4 cellular contexts compared by ENCODE assay signal in the genomic region with DNA sequence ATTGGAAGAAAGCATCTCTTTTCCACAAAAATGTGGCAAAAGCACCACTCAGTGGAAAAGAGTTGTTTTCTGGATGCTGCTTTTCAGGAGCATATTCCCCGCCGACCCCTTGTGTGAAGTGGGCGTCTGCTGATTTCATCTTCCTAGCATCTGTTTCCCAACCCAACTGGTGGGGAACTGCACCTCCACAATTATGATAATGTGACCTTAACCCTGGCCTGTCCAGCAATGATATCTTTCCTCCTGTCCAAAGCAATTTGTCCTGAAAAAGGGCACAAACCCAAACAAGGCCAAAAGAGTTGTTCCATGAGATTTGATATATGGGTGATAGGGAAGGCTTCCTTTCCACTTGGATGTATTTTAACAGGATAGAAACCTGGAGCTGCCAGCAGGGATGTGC. TPM values are rescaled to one million over a fixed set of nuclear protein-coding genes. Genes with fewer than 3 reads are reported as not detected.
"Had no signal": no experiment of that assay in that cellular context is flagged by ENCODE, and none has a peak within 500 bp of the region (broad histone marks: within the 10 kb centered on the region; RNA-seq: fewer than 3 reads in every experiment).

No MANE protein-coding gene starts in this region.

- DNase-seq: GDM1, GF-D8 had no signal

- H3K4me3 ChIP-seq: GM12878 had no signal

RNA-seq across cellular contexts. Expression of a gene that starts 14.0 kb away (rescaled TPM):
- total RNA-seq: G401, GM12878 had no signal
